ENCODE assay signal across 1 cellular context in the genomic region with DNA sequence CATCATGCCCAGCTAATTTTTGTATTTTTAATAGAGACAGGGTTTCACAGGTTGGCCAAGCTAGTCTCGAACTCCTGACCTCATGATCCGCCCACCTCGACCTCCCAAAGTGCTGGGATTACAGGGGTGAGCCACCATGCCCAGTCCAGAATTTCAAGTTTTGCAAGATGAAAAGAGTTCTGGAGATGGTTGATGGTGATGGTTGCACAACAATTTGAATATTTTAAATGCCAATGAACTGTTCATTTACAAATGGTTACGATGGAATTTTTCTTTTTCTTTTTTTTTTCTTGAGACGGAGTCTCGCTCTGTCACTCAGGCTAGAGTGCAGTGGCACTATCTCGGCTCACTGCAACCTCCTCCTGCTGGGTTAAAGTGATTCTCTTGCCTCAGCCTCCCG. TPM values are rescaled to one million over a fixed set of nuclear protein-coding genes. Genes with fewer than 3 reads are reported as not detected.
"Had no signal": no experiment of that assay in that cellular context is flagged by ENCODE, and none has a peak within 500 bp of the region (broad histone marks: within the 10 kb centered on the region; RNA-seq: fewer than 3 reads in every experiment).

No MANE protein-coding gene starts in this region.

RNA-seq across cellular contexts. Expression of a gene that starts 53.6 kb away (rescaled TPM):
- total RNA-seq: H4 had no signal
